27 cellular contexts compared by ENCODE assay signal in the genomic region with DNA sequence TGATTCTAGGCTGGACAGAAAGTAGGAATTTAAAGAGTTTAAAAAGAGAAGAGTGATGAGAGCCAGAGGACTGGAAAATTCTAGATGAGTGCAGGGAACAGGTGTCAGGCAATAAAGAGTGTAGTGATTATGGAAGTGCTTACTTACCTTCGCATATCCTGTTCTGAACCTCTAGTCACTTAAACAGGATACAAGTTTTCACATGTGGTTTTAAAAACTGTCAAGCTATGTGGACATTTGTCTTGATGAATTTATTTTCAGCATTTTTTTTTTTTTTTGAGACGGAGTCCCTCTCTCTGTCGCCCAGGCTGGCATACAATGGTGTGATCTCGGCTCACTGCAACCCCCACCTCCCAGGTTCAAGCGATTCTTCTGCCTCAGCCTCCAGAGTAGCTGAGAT. TPM values are rescaled to one million over a fixed set of nuclear protein-coding genes. Genes with fewer than 3 reads are reported as not detected.
"Had no signal": no experiment of that assay in that cellular context is flagged by ENCODE, and none has a peak within 500 bp of the region (broad histone marks: within the 10 kb centered on the region; RNA-seq: fewer than 3 reads in every experiment).

No MANE protein-coding gene starts in this region.

- H3K27ac Mint-ChIP-seq: activated naive CD4-positive, alpha-beta T cell treated with anti-CD3 and anti-CD28 coated beads, Interleukin-2, amount 50 U/mL, for 24 hours; memory B cell; stimulated activated naive B cell treated with anti-CD40 and anti-IgM and Interleukin-4, amounts not matched to agents 10 μg/mL and 1 μg/mL and 100 μg/mL, for 72 hours; T-cell; T-helper 2 cell treated with Interferon-gamma antibody and Interleukin-4, amounts not matched to agents 5 μg/mL and 100 μg/mL, for 36 hours had no signal

- H3K4me3 Mint-ChIP-seq: activated naive CD4-positive, alpha-beta T cell treated with anti-CD3 and anti-CD28 coated beads, Interleukin-2, amount 50 U/mL, for 24 hours; memory B cell; neural crest cell; stimulated activated naive B cell treated with anti-CD40 and anti-IgM and Interleukin-4, amounts not matched to agents 10 μg/mL and 1 μg/mL and 100 μg/mL, for 72 hours; T-cell; T-helper 2 cell treated with Interferon-gamma antibody and Interleukin-4, amounts not matched to agents 5 μg/mL and 100 μg/mL, for 36 hours had no signal

- H3K27ac ChIP-seq: ascending aorta, brain microvascular endothelial cell, esophagus muscularis mucosa, transverse colon, uterus had no signal

- H3K4me1 ChIP-seq: ascending aorta, esophagus muscularis mucosa, transverse colon, uterus had no signal

- DNase-seq: activated CD4-positive, alpha-beta T cell treated with anti-CD3 and anti-CD28 coated beads for 1 hour; activated CD4-positive, alpha-beta T cell treated with anti-CD3 and anti-CD28 coated beads, Interleukin-2, amount 50 U/mL, for 4 hours; activated gamma-delta T cell; activated T-cell treated with anti-CD3 and anti-CD28 coated beads for 4 hours; brain microvascular endothelial cell; central memory CD4-positive, alpha-beta T cell; effector memory CD4-positive, alpha-beta T cell; head of caudate nucleus; islet precursor cell; left colon; occipital lobe; posterior cingulate gyrus; small intestine; stimulated activated naive B cell treated with anti-CD40 and anti-IgM and Interleukin-4, amounts not matched to agents 10 μg/mL and 1 μg/mL and 100 μg/mL, for 72 hours; transverse colon; uterus had no signal

- H3K27me3 Mint-ChIP-seq: activated naive CD4-positive, alpha-beta T cell treated with anti-CD3 and anti-CD28 coated beads, Interleukin-2, amount 50 U/mL, for 24 hours; memory B cell; stimulated activated naive B cell treated with anti-CD40 and anti-IgM and Interleukin-4, amounts not matched to agents 10 μg/mL and 1 μg/mL and 100 μg/mL, for 72 hours; T-cell had no signal

- H3K4me1 Mint-ChIP-seq: activated naive CD4-positive, alpha-beta T cell treated with anti-CD3 and anti-CD28 coated beads, Interleukin-2, amount 50 U/mL, for 24 hours; memory B cell; stimulated activated naive B cell treated with anti-CD40 and anti-IgM and Interleukin-4, amounts not matched to agents 10 μg/mL and 1 μg/mL and 100 μg/mL, for 72 hours had no signal

- H3K9me3 ChIP-seq: ascending aorta, esophagus muscularis mucosa, transverse colon, uterus had no signal

- H3K27me3 ChIP-seq: ascending aorta, brain microvascular endothelial cell, esophagus muscularis mucosa, transverse colon, uterus had no signal

- H3K4me3 ChIP-seq: ascending aorta, esophagus muscularis mucosa, transverse colon, uterus had no signal

- FAIRE-seq: colon, frontal cortex, small intestine had no signal

- ATAC-seq: left colon; sciatic nerve; stimulated activated naive B cell treated with anti-CD40 and anti-IgM and Interleukin-4, amounts not matched to agents 10 μg/mL and 1 μg/mL and 100 μg/mL, for 72 hours had no signal

- H3K36me3 ChIP-seq: brain microvascular endothelial cell, transverse colon, uterus had no signal

- H3K9me3 Mint-ChIP-seq: activated naive CD4-positive, alpha-beta T cell treated with anti-CD3 and anti-CD28 coated beads, Interleukin-2, amount 50 U/mL, for 24 hours; memory B cell; neural crest cell; stimulated activated naive B cell treated with anti-CD40 and anti-IgM and Interleukin-4, amounts not matched to agents 10 μg/mL and 1 μg/mL and 100 μg/mL, for 72 hours; T-cell; T-helper 2 cell treated with Interferon-gamma antibody and Interleukin-4, amounts not matched to agents 5 μg/mL and 100 μg/mL, for 36 hours had no signal

RNA-seq across cellular contexts. Expression of a gene that starts 34.3 kb away (rescaled TPM):
- total RNA-seq: ascending aorta, mononuclear cell had no signal
